ENCODE assay signal across 14 cellular contexts in the genomic region with DNA sequence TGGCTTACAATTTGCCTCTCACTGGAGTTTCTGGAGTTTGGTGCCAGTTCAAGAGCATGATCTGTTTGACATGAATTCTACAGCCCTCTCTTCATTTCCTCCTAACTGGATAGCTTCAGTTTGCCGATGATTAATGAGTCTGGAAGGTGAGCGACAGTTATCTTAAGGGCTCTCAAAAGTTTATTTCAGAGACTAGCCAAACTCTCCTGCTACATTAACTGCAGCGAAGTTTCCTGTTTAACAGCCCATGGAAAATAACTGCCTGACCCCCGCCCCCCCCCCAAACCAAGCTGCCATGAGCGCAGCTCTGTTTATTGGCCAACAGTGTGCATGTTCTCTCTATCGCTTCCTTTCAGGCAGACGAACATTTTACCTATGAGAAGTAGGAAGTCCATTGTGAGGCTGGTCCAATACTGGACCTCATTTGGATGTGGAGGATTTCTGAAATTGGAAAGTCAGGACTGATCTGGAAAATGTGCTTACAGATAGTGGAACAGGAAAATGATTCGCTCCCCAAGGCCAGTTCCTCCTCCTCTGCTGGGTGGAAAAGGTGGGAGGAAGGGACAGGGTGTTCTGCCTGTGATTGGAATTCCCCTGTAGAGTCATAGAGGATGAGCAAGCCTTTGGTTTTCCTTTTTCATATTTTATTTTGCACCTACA.
DNase-seq lines count a peak whose midpoint lies in the region; ATAC-seq, FAIRE-seq and TF ChIP-seq lines count a peak whose summit lies in the region.
"Had no signal": no experiment of that assay in that cellular context is flagged by ENCODE, and none has a peak within 500 bp of the region (broad histone marks: within the 10 kb centered on the region; RNA-seq: fewer than 3 reads in every experiment).

No MANE protein-coding gene starts in this region.

- TF ChIP-seq EP300 in neural cell (conservative IDR thresholded peaks at IDR 0.05; ENCODE audit: poor library complexity, severe bottlenecking), result no peak

- peaks cover 24% of the 10 kb centered on the region for H3K4me1 ChIP-seq in PC-3 (ENCODE audit: insufficient read depth, low read length)
- H3K4me1 ChIP-seq: right lobe of liver had no signal

- no peaks in the 10 kb centered on the region for H3K79me2 ChIP-seq in PC-3 (ENCODE audit: low read length)
- H3K79me2 ChIP-seq in neural cell (replicated peaks; ENCODE audit: insufficient read depth, low read length), result no peaks in the 10 kb centered on the region

- POLR2A ChIA-PET in PC-3 (lab: Charles Lee; ENCODE audit: unreplicated experiment), result no interaction called here

- CTCF ChIA-PET in PC-3 (lab: Charles Lee), result interaction anchor here (0.6 to 0.7 kb wide), 2 partner anchors 112 to 1504 kb away, joined by 3 read pairs; no protein-coding TSS in a partner anchor

- no peak overlapping the region for H3K9ac ChIP-seq in PC-3 (ENCODE audit: low read length)
- no peak overlapping the region for H3K9ac ChIP-seq in neural cell (ENCODE audit: low read length)

- no peak for FAIRE-seq in frontal cortex (lab: Jason Lieb, UNC)
- FAIRE-seq: kidney had no signal

- H3K27ac ChIP-seq in PC-3 (ENCODE audit: low read length) (peak overlapping the region; percentile 36), neural cell (ENCODE audit: low read length) (peak overlapping the region; percentile 29)
- H3K27ac ChIP-seq: C4-2B, right lobe of liver had no signal

- no peak overlapping the region for H3K4me3 ChIP-seq in PC-3 (ENCODE audit: low read length)
- no peak overlapping the region for H3K4me3 ChIP-seq in fibroblast of pulmonary artery (replicated peaks; ENCODE audit: low read depth, low read length)
- H3K4me3 ChIP-seq in neural cell (ENCODE audit: low read length), result no peak overlapping the region
- H3K4me3 ChIP-seq: right lobe of liver had no signal

- H3F3A ChIP-seq in PC-3 (ENCODE audit: low read length, unreplicated experiment) (no peaks in the 10 kb centered on the region), neural cell (ENCODE audit: insufficient read depth, low read length, poor library complexity, severe bottlenecking) (no peaks in the 10 kb centered on the region)

- H3K4me2 ChIP-seq in PC-3 (ENCODE audit: low read length) (no peak overlapping the region), neural cell (ENCODE audit: low read length) (no peak overlapping the region)

- no peak for TF ChIP-seq RAD21 in neural cell (conservative IDR thresholded peaks at IDR 0.05)

- DNase-seq in CD1c-positive myeloid dendritic cell (ENCODE audit: extremely low spot score), result peak; percentile 53
- peak; percentile 55 for DNase-seq in PC-3
- DNase-seq in fibroblast of pulmonary artery (ENCODE audit: low read depth), result peak; percentile 60
- DNase-seq in HT-29 (ENCODE audit: low spot score), result no peak
- DNase-seq in 8988T, result no peak
- DNase-seq in frontal cortex (ENCODE audit: low spot score in 2 of 2), result no peak
- DNase-seq: activated CD4-positive, alpha-beta T cell treated with anti-CD3 and anti-CD28 coated beads for 36 hours; activated naive CD4-positive, alpha-beta T cell treated with anti-CD3 and anti-CD28 coated beads for 36 hours; kidney; right lobe of liver; SIG-M5 had no signal

- peak overlapping the region; percentile 4; the same call in 1 of the 2 replicates for H2AFZ ChIP-seq in PC-3 (ENCODE audit: low read length)
- H2AFZ ChIP-seq in neural cell (ENCODE audit: low read depth, low read length), result no peak overlapping the region

- no peaks in the 10 kb centered on the region for H3K9me3 ChIP-seq in PC-3 (ENCODE audit: low read length)
- no peaks in the 10 kb centered on the region for H3K9me3 ChIP-seq in neural cell (ENCODE audit: low read length)
- H3K9me3 ChIP-seq: right lobe of liver had no signal

- no peaks in the 10 kb centered on the region for H3K9me2 ChIP-seq in PC-3 (replicated peaks; ENCODE audit: low read length)
- no peaks in the 10 kb centered on the region for H3K9me2 ChIP-seq in neural cell (ENCODE audit: insufficient read depth, low read length)

- H3K36me3 ChIP-seq in PC-3 (ENCODE audit: low read depth, low read length), result no peaks in the 10 kb centered on the region
- H3K36me3 ChIP-seq in neural cell (ENCODE audit: insufficient read depth, low read length), result no peaks in the 10 kb centered on the region
- H3K36me3 ChIP-seq: right lobe of liver had no signal

- H3K27me3 ChIP-seq in PC-3 (ENCODE audit: low read length), result no peaks in the 10 kb centered on the region
- no peaks in the 10 kb centered on the region for H3K27me3 ChIP-seq in neural cell (ENCODE audit: insufficient read depth, low read depth, low read length)
- H3K27me3 ChIP-seq: right lobe of liver had no signal

- TF ChIP-seq CTCF in PC-3 (conservative IDR thresholded peaks at IDR 0.05; ENCODE audit: low read depth, low read length) (no peak), fibroblast of pulmonary artery (IDR thresholded peaks at IDR 0.05; ENCODE audit: low read length, missing control alignments) (no peak), neural cell (IDR thresholded peaks at IDR 0.05; ENCODE audit: poor library complexity, severe bottlenecking) (no peak)

- H4K20me1 ChIP-seq in PC-3 (ENCODE audit: low read length), result no peaks in the 10 kb centered on the region
- no peaks in the 10 kb centered on the region for H4K20me1 ChIP-seq in neural cell (ENCODE audit: insufficient read depth)

- intact Hi-C loops in PC-3 (cut with micrococcal nuclease), result no loop called here

- peak; percentile 53 for ATAC-seq in PC-3
- no peak for ATAC-seq in HG02610 (IDR thresholded peaks at IDR 0.05; ENCODE audit: unreplicated experiment)
- ATAC-seq: activated CD4-positive, alpha-beta T cell treated with anti-CD3 and anti-CD28 coated beads for 36 hours had no signal

- BruUV-seq in PC-3 (replicated peaks; lab: Mats Ljungman, UMichigan), result no TSS peak

TF ChIP-seq in neural cell, 6 proteins besides CTCF, POLR2A, EP300 and RAD21:
- TF ChIP-seq MXI1 (conservative IDR thresholded peaks at IDR 0.05; ENCODE audit: poor library complexity, severe bottlenecking), result no peak
- no peak for TF ChIP-seq TAF1 (IDR thresholded peaks at IDR 0.05; ENCODE audit: low read depth)
- no peak for TF ChIP-seq POLR2AphosphoS5 (IDR thresholded peaks at IDR 0.05)
- no peak for TF ChIP-seq SMC3 (conservative IDR thresholded peaks at IDR 0.05; ENCODE audit: poor library complexity)
- TF ChIP-seq, protein P1, sequence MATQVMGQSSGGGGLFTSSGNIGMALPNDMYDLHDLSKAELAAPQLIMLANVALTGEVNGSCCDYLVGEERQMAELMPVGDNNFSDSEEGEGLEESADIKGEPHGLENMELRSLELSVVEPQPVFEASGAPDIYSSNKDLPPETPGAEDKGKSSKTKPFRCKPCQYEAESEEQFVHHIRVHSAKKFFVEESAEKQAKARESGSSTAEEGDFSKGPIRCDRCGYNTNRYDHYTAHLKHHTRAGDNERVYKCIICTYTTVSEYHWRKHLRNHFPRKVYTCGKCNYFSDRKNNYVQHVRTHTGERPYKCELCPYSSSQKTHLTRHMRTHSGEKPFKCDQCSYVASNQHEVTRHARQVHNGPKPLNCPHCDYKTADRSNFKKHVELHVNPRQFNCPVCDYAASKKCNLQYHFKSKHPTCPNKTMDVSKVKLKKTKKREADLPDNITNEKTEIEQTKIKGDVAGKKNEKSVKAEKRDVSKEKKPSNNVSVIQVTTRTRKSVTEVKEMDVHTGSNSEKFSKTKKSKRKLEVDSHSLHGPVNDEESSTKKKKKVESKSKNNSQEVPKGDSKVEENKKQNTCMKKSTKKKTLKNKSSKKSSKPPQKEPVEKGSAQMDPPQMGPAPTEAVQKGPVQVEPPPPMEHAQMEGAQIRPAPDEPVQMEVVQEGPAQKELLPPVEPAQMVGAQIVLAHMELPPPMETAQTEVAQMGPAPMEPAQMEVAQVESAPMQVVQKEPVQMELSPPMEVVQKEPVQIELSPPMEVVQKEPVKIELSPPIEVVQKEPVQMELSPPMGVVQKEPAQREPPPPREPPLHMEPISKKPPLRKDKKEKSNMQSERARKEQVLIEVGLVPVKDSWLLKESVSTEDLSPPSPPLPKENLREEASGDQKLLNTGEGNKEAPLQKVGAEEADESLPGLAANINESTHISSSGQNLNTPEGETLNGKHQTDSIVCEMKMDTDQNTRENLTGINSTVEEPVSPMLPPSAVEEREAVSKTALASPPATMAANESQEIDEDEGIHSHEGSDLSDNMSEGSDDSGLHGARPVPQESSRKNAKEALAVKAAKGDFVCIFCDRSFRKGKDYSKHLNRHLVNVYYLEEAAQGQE (IDR thresholded peaks at IDR 0.05; ENCODE audit: borderline replicate concordance), result no peak
- TF ChIP-seq EZH2 (IDR thresholded peaks at IDR 0.05; ENCODE audit: borderline replicate concordance, insufficient read depth, low read length, poor library complexity, severe bottlenecking), result no peak

Comparison
In these comparisons a context has a peak if more than half of its experiments do, and no peak if none do; other contexts are left out.
1. DNase-seq: peak in CD1c-positive myeloid dendritic cell (single experiment), PC-3 (single experiment) and fibroblast of pulmonary artery (single experiment); none in HT-29 (single experiment), 8988T (single experiment) and frontal cortex (0 of 2).